ENCODE assay signal across 1 cellular context in genomic region chr1:145992502-145992936, GRCh38.
A peak's percentile ranks its signal among the peaks of the same experiment; 100 is the strongest.
TF ChIP-seq lines count a peak whose summit lies in the region.

No MANE protein-coding gene starts in this region.

TF ChIP-seq in K562, 482 proteins besides CTCF, POLR2A, EP300 and RAD21 (continued from another document):
- TF ChIP-seq ELK3 (CRISPR knock-in tag; IDR thresholded peaks at IDR 0.05) = no peak
- TF ChIP-seq NELFE (IDR thresholded peaks at IDR 0.05; ENCODE audit: insufficient read depth, insufficient read length) = no peak
- peak; percentile 74 for TF ChIP-seq SMAD1 (IDR thresholded peaks at IDR 0.05; ENCODE audit: low read depth, low read length, partially characterized antibody)
- TF ChIP-seq BRF1 (IDR thresholded peaks at IDR 0.05; ENCODE audit: borderline replicate concordance, extremely low read depth, insufficient read length) = no peak
- no peak for TF ChIP-seq SETDB1 (IDR thresholded peaks at IDR 0.05; ENCODE audit: low read length)
- TF ChIP-seq MYBL2 (IDR thresholded peaks at IDR 0.05; ENCODE audit: low read depth) = no peak
- TF ChIP-seq MYBL2 (CRISPR knock-in tag; IDR thresholded peaks at IDR 0.05; ENCODE audit: borderline replicate concordance) = no peak
- TF ChIP-seq SMC3 (conservative IDR thresholded peaks at IDR 0.05; ENCODE audit: insufficient read depth, low read depth, low read length) = no peak
- peak; percentile 39; the same call in 1 of the 2 replicates for TF ChIP-seq ZSCAN32 (CRISPR knock-in tag; IDR thresholded peaks at IDR 0.05)
